Comparison of ENCODE assay signal across 1 cellular context in the genomic region with DNA sequence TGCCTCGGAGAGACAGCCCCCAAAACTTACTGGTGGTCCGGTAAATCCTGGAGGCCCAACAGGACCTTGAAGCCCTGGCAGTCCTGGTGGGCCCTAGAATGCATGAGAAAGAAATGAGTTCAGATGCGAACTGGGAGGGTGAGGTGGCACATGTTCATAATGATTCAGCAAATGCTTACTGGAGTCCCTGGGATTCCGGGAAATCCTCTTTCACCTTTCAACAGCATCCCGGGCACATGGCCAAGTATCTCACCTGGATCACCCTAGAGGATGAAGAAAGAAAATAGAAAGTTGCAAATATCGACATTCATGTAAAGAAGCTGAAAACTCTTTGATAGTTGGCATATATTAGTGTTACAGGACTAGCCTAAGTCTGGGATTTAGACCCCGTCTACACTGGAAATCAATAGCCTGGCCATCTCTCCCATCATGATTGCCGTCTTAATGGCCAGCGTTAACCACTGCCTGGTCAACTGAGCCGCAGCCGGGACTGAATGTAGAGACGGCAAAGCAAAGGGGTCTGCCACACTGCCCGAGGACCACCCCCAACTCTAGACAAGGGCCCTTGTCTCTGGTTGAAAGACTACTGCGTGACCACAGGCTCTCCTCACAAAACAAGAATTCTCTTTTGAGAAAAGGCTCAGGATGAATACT.
TF ChIP-seq lines count a peak whose summit lies in the region.

No MANE protein-coding gene starts in this region.

TF ChIP-seq in GM23338, 12 proteins besides CTCF, POLR2A, EP300 and RAD21:
- TF ChIP-seq CREB1 (CRISPR knock-in tag; IDR thresholded peaks at IDR 0.05; ENCODE audit: low read depth) (no peak), ZNF114 (CRISPR knock-in tag; IDR thresholded peaks at IDR 0.05) (no peak), JUNB (IDR thresholded peaks at IDR 0.05; ENCODE audit: unreplicated experiment) (no peak), EZH2 (IDR thresholded peaks at IDR 0.05; ENCODE audit: low read depth, unreplicated experiment) (no peak), ZNF331 (CRISPR knock-in tag; IDR thresholded peaks at IDR 0.05; ENCODE audit: low read depth) (no peak), STAT1 (IDR thresholded peaks at IDR 0.05; ENCODE audit: unreplicated experiment) (no peak)
- TF ChIP-seq, protein P1, sequence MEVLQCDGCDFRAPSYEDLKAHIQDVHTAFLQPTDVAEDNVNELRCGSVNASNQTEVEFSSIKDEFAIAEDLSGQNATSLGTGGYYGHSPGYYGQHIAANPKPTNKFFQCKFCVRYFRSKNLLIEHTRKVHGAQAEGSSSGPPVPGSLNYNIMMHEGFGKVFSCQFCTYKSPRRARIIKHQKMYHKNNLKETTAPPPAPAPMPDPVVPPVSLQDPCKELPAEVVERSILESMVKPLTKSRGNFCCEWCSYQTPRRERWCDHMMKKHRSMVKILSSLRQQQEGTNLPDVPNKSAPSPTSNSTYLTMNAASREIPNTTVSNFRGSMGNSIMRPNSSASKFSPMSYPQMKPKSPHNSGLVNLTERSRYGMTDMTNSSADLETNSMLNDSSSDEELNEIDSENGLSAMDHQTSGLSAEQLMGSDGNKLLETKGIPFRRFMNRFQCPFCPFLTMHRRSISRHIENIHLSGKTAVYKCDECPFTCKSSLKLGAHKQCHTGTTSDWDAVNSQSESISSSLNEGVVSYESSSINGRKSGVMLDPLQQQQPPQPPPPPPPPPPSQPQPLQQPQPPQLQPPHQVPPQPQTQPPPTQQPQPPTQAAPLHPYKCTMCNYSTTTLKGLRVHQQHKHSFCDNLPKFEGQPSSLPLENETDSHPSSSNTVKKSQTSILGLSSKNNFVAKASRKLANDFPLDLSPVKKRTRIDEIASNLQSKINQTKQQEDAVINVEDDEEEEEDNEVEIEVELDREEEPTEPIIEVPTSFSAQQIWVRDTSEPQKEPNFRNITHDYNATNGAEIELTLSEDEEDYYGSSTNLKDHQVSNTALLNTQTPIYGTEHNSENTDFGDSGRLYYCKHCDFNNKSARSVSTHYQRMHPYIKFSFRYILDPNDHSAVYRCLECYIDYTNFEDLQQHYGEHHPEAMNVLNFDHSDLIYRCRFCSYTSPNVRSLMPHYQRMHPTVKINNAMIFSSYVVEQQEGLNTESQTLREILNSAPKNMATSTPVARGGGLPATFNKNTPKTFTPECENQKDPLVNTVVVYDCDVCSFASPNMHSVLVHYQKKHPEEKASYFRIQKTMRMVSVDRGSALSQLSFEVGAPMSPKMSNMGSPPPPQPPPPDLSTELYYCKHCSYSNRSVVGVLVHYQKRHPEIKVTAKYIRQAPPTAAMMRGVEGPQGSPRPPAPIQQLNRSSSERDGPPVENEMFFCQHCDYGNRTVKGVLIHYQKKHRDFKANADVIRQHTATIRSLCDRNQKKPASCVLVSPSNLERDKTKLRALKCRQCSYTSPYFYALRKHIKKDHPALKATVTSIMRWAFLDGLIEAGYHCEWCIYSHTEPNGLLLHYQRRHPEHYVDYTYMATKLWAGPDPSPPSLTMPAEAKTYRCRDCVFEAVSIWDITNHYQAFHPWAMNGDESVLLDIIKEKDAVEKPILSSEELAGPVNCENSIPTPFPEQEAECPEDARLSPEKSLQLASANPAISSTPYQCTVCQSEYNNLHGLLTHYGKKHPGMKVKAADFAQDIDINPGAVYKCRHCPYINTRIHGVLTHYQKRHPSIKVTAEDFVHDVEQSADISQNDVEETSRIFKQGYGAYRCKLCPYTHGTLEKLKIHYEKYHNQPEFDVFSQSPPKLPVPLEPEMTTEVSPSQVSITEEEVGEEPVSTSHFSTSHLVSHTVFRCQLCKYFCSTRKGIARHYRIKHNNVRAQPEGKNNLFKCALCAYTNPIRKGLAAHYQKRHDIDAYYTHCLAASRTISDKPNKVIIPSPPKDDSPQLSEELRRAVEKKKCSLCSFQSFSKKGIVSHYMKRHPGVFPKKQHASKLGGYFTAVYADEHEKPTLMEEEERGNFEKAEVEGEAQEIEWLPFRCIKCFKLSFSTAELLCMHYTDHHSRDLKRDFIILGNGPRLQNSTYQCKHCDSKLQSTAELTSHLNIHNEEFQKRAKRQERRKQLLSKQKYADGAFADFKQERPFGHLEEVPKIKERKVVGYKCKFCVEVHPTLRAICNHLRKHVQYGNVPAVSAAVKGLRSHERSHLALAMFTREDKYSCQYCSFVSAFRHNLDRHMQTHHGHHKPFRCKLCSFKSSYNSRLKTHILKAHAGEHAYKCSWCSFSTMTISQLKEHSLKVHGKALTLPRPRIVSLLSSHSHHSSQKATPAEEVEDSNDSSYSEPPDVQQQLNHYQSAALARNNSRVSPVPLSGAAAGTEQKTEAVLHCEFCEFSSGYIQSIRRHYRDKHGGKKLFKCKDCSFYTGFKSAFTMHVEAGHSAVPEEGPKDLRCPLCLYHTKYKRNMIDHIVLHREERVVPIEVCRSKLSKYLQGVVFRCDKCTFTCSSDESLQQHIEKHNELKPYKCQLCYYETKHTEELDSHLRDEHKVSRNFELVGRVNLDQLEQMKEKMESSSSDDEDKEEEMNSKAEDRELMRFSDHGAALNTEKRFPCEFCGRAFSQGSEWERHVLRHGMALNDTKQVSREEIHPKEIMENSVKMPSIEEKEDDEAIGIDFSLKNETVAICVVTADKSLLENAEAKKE (CRISPR knock-in tag; IDR thresholded peaks at IDR 0.05): no peak
